ENCODE assay signal across 27 cellular contexts in the genomic region with DNA sequence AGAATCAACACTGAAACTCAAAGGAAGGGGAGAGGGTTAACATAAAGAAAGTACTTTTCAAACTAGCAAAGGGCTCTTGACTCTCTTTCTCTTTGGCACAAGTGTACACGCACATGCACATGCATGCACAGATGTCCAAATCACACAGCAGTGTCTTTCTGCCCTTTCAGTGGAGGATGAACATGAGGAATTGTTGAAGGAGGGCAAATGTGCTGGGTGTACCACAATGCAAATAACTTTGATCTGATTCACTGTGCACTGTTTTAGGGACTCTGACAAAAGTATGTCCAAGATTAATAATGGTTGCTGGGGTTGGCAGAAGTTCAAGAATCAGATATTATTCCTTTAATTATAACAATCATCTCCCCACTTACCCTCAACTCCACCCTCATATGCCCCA.
"Had no signal": no experiment of that assay in that cellular context is flagged by ENCODE, and none has a peak within 500 bp of the region (broad histone marks: within the 10 kb centered on the region; RNA-seq: fewer than 3 reads in every experiment).

No MANE protein-coding gene starts in this region.

- H3K27ac Mint-ChIP-seq: naive thymus-derived CD8-positive, alpha-beta T cell; nephron progenitor cell; progenitor cell of endocrine pancreas; stimulated activated effector memory CD8-positive, alpha-beta T cell treated with anti-CD3 and anti-CD28 coated beads, Interleukin-12 subunit alpha, Interleukin-12 subunit beta, amount 100 ng/mL, for 72 hours had no signal

- H3K4me3 ChIP-seq: gastrocnemius medialis, left lung, pancreas, right lobe of liver, smooth muscle cell, stomach, thyroid gland had no signal

- H3K4me2 ChIP-seq: smooth muscle cell had no signal

- H3K9me3 Mint-ChIP-seq: naive thymus-derived CD8-positive, alpha-beta T cell; nephron progenitor cell; stimulated activated effector memory CD8-positive, alpha-beta T cell treated with anti-CD3 and anti-CD28 coated beads, Interleukin-12 subunit alpha, Interleukin-12 subunit beta, amount 100 ng/mL, for 72 hours had no signal

- H3K4me1 ChIP-seq: left lung, pancreas, right lobe of liver, thyroid gland had no signal

- H3K27ac ChIP-seq: epithelial cell of prostate, gastrocnemius medialis, left lung, pancreas, right lobe of liver, stomach, thyroid gland had no signal

- DNase-seq: cerebellar nuclear complex; cortex of kidney; effector CD4-positive, alpha-beta T cell; foreskin fibroblast; gastrocnemius medialis; head of caudate nucleus; kidney; left cardiac atrium; left lung; mesenchymal stem cell; midbrain; naive thymus-derived CD8-positive, alpha-beta T cell; nephron progenitor cell; occipital lobe; pancreas; right lobe of liver; stimulated activated CD4-positive, alpha-beta T cell treated with anti-CD3 and anti-CD28 coated beads, Interleukin-12 subunit alpha, Interleukin-12 subunit beta, amount 100 ng/mL, for 4 hours; stimulated activated CD4-positive, alpha-beta T cell treated with anti-CD3 and anti-CD28 coated beads, Interleukin-1b, Interleukin-23, amount 100 ng/mL, for 48 hours; stimulated activated CD4-positive, alpha-beta T cell treated with anti-CD3 and anti-CD28 coated beads, Interleukin-4, amount 100 ng/mL, for 24 hours; stimulated activated naive CD4-positive, alpha-beta T cell treated with Interleukin-2 at 50 U/mL for 16 hours; stomach; thyroid gland; trophoblast cell had no signal

- H3K9me3 ChIP-seq: gastrocnemius medialis, left lung, pancreas, right lobe of liver, stomach, thyroid gland had no signal

- H3K4me1 Mint-ChIP-seq: naive thymus-derived CD8-positive, alpha-beta T cell; stimulated activated effector memory CD8-positive, alpha-beta T cell treated with anti-CD3 and anti-CD28 coated beads, Interleukin-12 subunit alpha, Interleukin-12 subunit beta, amount 100 ng/mL, for 72 hours had no signal

- H3K27me3 ChIP-seq: gastrocnemius medialis, pancreas, stomach, thyroid gland had no signal

- H3K36me3 ChIP-seq: gastrocnemius medialis, left lung, pancreas, right lobe of liver, stomach, thyroid gland had no signal

- H3K27me3 Mint-ChIP-seq: progenitor cell of endocrine pancreas had no signal

- H3K36me3 Mint-ChIP-seq: naive thymus-derived CD8-positive, alpha-beta T cell; stimulated activated effector memory CD8-positive, alpha-beta T cell treated with anti-CD3 and anti-CD28 coated beads, Interleukin-12 subunit alpha, Interleukin-12 subunit beta, amount 100 ng/mL, for 72 hours had no signal

- H3K4me3 Mint-ChIP-seq: naive thymus-derived CD8-positive, alpha-beta T cell; nephron progenitor cell; stimulated activated effector memory CD8-positive, alpha-beta T cell treated with anti-CD3 and anti-CD28 coated beads, Interleukin-12 subunit alpha, Interleukin-12 subunit beta, amount 100 ng/mL, for 72 hours had no signal
